In the genomic region with DNA sequence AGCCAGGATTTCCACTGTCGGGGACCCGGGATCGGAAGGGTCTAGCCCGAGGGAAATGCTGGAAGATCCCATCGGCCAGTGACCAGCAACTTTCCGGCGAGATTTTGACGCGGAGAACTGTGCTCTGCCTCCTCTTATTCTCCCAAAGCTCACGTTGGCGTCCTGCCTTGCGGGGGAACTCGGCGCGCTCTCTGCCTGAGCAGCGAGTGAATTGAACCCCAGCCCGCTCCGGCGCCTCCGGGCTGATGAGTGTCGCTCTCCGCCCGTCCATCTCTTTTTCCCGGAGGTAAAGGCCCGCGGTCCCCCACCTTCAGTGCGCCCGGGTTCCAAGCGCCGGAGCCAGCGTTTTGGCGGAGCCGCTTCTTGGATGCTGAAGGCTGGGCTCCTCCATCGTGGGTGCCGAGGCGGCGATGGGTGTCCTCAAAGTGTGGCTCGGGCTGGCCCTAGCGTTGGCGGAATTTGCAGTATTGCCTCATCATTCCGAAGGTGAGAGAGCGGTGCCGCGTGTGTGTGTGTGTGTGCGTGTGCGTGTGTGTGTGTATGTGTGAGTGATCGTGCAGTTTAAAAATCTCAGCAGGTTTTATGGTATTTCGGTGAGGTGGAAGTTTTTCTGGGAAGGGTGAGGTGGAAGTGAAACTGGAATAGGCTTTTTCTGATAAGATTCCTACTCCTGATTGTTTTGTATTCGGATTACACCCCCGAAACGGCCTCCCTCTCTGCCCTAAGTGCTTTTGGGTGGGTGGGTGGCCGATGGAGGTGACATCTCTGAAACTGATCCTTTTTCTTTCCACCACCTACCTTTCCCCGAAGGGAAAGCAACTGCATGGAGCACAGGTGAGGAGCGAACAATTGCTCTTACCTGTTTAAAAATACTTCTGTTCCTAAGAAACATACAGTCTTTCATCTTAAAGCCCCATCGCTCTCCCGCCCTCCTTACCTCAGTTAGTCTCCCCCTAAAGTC, we compare ENCODE assay signal across 9 cellular contexts. TPM values are rescaled to one million over a fixed set of nuclear protein-coding genes. Genes with fewer than 3 reads are reported as not detected.
DNase-seq lines count a peak whose midpoint lies in the region; ATAC-seq and TF ChIP-seq lines count a peak whose summit lies in the region.
"Had no signal": no experiment of that assay in that cellular context is flagged by ENCODE, and none has a peak within 500 bp of the region (broad histone marks: within the 10 kb centered on the region; RNA-seq: fewer than 3 reads in every experiment).

No MANE protein-coding gene starts in this region.

- H3K4me2 ChIP-seq in GM23338: peak overlapping the region; percentile 97

- H3K79me2 ChIP-seq in GM23338 (replicated peaks; ENCODE audit: insufficient read depth): peaks cover 56% of the 10 kb centered on the region

- H3K9ac ChIP-seq in iPS-20b (ENCODE audit: low read depth, low read length): peak overlapping the region; percentile 91

- H3K4me1 ChIP-seq in GM23338 (ENCODE audit: insufficient read depth) (peaks cover 33% of the 10 kb centered on the region), iPS-20b (ENCODE audit: insufficient read depth, low read length) (peaks cover 17% of the 10 kb centered on the region; the same call in 1 of the 2 replicates), sigmoid colon (peaks cover 0 to 32% (median 17%) of the 10 kb centered on the region in 4 donors)

- DNase-seq in COR-L47 (lab: John Stamatoyannopoulos, UW) (peak; percentile 24), GM23338 (ENCODE audit: low spot score) (peak; percentile 62), RKO (ENCODE audit: low spot score) (peak; percentile 68), brain microvascular endothelial cell (peak; percentile 14), sigmoid colon (peak; percentile 75), COLO829 (ENCODE audit: low spot score) (no peak)

- H3K36me3 ChIP-seq in GM23338 (ENCODE audit: insufficient read depth) (no peaks in the 10 kb centered on the region; the same call in 1 of the 2 replicates), brain microvascular endothelial cell (replicated peaks) (no peaks in the 10 kb centered on the region), iPS-20b (ENCODE audit: insufficient read depth, low read depth, low read length) (no peaks in the 10 kb centered on the region), sigmoid colon (no peaks in the 10 kb centered on the region)

- H3K9me3 ChIP-seq in iPS-20b (ENCODE audit: insufficient read depth, low read depth, low read length) (no peaks in the 10 kb centered on the region), sigmoid colon (no peaks in the 10 kb centered on the region)

- no peak for TF ChIP-seq EP300 in sigmoid colon (IDR thresholded peaks at IDR 0.05)

- H3K27me3 ChIP-seq in GM23338 (ENCODE audit: insufficient read depth): no peaks in the 10 kb centered on the region
- H3K27me3 ChIP-seq in brain microvascular endothelial cell (replicated peaks): no peaks in the 10 kb centered on the region
- no peaks in the 10 kb centered on the region; the same call in 1 of the 2 replicates for H3K27me3 ChIP-seq in iPS-20b (ENCODE audit: insufficient read depth, low read length)
- no peaks in the 10 kb centered on the region for H3K27me3 ChIP-seq in sigmoid colon

- TF ChIP-seq CTCF in GM23338 (conservative IDR thresholded peaks at IDR 0.05; ENCODE audit: low read depth in 2 of 2) (no peak), brain microvascular endothelial cell (IDR thresholded peaks at IDR 0.05; ENCODE audit: low read depth, low read length, missing control alignments) (no peak), sigmoid colon (IDR thresholded peaks at IDR 0.05) (no peak)

- H3K27ac Mint-ChIP-seq in GM23338: peak overlapping the region; percentile 94

- peaks cover 12% of the 10 kb centered on the region; the same call in 1 of the 2 replicates for H3F3A ChIP-seq in GM23338 (replicated peaks; ENCODE audit: low read depth)

- H3K9me2 ChIP-seq in GM23338 (ENCODE audit: insufficient read depth): no peaks in the 10 kb centered on the region

- peaks cover 8% of the 10 kb centered on the region; the same call in 2 of the 3 replicates for H3K36me3 Mint-ChIP-seq in GM23338 (ENCODE audit: low read depth)

- WGBS in sigmoid colon, 2 donors: 0 to 1% methylated on average over 56 of the region's 56 CpGs

- H3K27ac ChIP-seq in GM23338 (ENCODE audit: low read depth): peak overlapping the region; percentile 98
- H3K27ac ChIP-seq in brain microvascular endothelial cell: no peak overlapping the region
- peak overlapping the region; percentile 50 for H3K27ac ChIP-seq in iPS-20b (ENCODE audit: low read length)
- H3K27ac ChIP-seq in sigmoid colon: peak overlapping the region; percentile 75 to 89 (median 83)

- H4K20me1 ChIP-seq in GM23338 (replicated peaks; ENCODE audit: insufficient read depth): peaks cover 4% of the 10 kb centered on the region; the same call in 1 of the 2 replicates

- intact Hi-C loops in sigmoid colon (cut with DNase I): loop anchor here (5.0 to 10.0 kb wide), 2 partner anchors 241 to 457 kb away; a partner anchor contains a TSS

- ATAC-seq in GM23338: peak; percentile 5
- no peak for ATAC-seq in GM18868 (IDR thresholded peaks at IDR 0.05; ENCODE audit: unreplicated experiment)

- peak in 1 of 2 donors; percentile 17 for TF ChIP-seq POLR2A in sigmoid colon (IDR thresholded peaks at IDR 0.05)

- peaks cover 31% of the 10 kb centered on the region for H3K4me1 Mint-ChIP-seq in GM23338

- peaks cover 27% of the 10 kb centered on the region for H3K27me3 Mint-ChIP-seq in GM23338 (ENCODE audit: insufficient read depth, low read depth, poor library complexity)

- no peaks in the 10 kb centered on the region for H3K9me3 Mint-ChIP-seq in GM23338

- H3K4me3 ChIP-seq in GM23338 (peak overlapping the region; percentile 95), brain microvascular endothelial cell (ENCODE audit: low read depth, low read length) (peak overlapping the region; percentile 68), iPS-20b (ENCODE audit: low read length) (peak overlapping the region; percentile 91), sigmoid colon (peak overlapping the region; percentile 42 to 63 (median 56))

- peak overlapping the region; percentile 53 for H2AFZ ChIP-seq in GM23338

- peak overlapping the region; percentile 93 for H3K4me3 Mint-ChIP-seq in GM23338

- in situ Hi-C loops in brain microvascular endothelial cell (cut with HindIII; ENCODE audit: low pct_ligation_motif_present, low sequenced_read_pairs): no loop called here

TF ChIP-seq in GM23338, 12 proteins besides CTCF, POLR2A, EP300 and RAD21 (continues in another document):
- TF ChIP-seq ZNF331 (CRISPR knock-in tag; IDR thresholded peaks at IDR 0.05; ENCODE audit: low read depth): no peak
- TF ChIP-seq STAT1 (IDR thresholded peaks at IDR 0.05; ENCODE audit: unreplicated experiment): no peak
- no peak for TF ChIP-seq NANOG (IDR thresholded peaks at IDR 0.05; ENCODE audit: borderline replicate concordance)
- TF ChIP-seq EZH2 (IDR thresholded peaks at IDR 0.05; ENCODE audit: low read depth, unreplicated experiment): no peak
- TF ChIP-seq, protein P1, sequence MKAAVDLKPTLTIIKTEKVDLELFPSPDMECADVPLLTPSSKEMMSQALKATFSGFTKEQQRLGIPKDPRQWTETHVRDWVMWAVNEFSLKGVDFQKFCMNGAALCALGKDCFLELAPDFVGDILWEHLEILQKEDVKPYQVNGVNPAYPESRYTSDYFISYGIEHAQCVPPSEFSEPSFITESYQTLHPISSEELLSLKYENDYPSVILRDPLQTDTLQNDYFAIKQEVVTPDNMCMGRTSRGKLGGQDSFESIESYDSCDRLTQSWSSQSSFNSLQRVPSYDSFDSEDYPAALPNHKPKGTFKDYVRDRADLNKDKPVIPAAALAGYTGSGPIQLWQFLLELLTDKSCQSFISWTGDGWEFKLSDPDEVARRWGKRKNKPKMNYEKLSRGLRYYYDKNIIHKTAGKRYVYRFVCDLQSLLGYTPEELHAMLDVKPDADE (IDR thresholded peaks at IDR 0.05): no peak

RNA-seq across cellular contexts. Expression of a gene that starts 0.8 kb away (rescaled TPM):
- total RNA-seq in GM23338 (2014; rRNA removed; shearing (Covaris generic)): 108 and 111 TPM in 2 replicates
- polyA plus RNA-seq in GM23338 (2016; fragmentation: Nextera tagmentation; extraction: Ambion mirVana): 10.3 and 12.4 TPM in 2 replicates
- 10 to 100 TPM in 2 of 4 donors, 1 to 10 TPM in 2; 5.4 to 22.4 (median 12.9) TPM for total RNA-seq in sigmoid colon
- under 1 TPM in 2 of 3 donors, not detected in 1; under 0.01 to 0.58 TPM for polyA plus RNA-seq in sigmoid colon
- total RNA-seq: T-helper 1 cell treated with Interleukin-12 subunit alpha and Interleukin-12 subunit beta and Interleukin-4 antibody, amounts not matched to agents 30 ng/mL and 1 ng/mL, for 36 hours had no signal
